In genomic region chr13:97091202-97091601, GRCh38 we compare ENCODE assay signal across 26 cellular contexts.
"Had no signal": no experiment of that assay in that cellular context is flagged by ENCODE, and none has a peak within 500 bp of the region (broad histone marks: within the 10 kb centered on the region; RNA-seq: fewer than 3 reads in every experiment).

No MANE protein-coding gene starts in this region.

- H3K4me3 ChIP-seq: ascending aorta, cardiac muscle cell had no signal

- H3K27ac ChIP-seq: ascending aorta, cardiac muscle cell, VCaP had no signal

- H3K36me3 ChIP-seq: ascending aorta, cardiac muscle cell had no signal

- H3K9me3 ChIP-seq: ascending aorta had no signal

- ATAC-seq: activated CD8-positive, alpha-beta memory T cell treated with anti-CD3 and anti-CD28 coated beads, Interleukin-2, amount 10 ng/mL, durations not matched to agents 7 days and 5 days; activated CD8-positive, alpha-beta T cell treated with anti-CD3 and anti-CD28 coated beads, Interleukin-2, amount 10 ng/mL, durations not matched to agents 7 days and 5 days; activated naive CD8-positive, alpha-beta T cell treated with anti-CD3 and anti-CD28 coated beads, Interleukin-2, amount 50 U/mL, for 24 hours had no signal

- DNase-seq: activated B cell treated with CpG ODN at 0.5 μM for 24 hours; activated CD4-positive, alpha-beta memory T cell treated with anti-CD3 and anti-CD28 coated beads, Interleukin-2, amount 10 ng/mL, durations not matched to agents 7 days and 5 days; activated CD4-positive, alpha-beta T cell treated with anti-CD3 and anti-CD28 coated beads for 4 hours; activated CD4-positive, alpha-beta T cell treated with anti-CD3 and anti-CD28 coated beads, Interleukin-2, amount 10 ng/mL, durations not matched to agents 24 days and 14 days; activated CD4-positive, alpha-beta T cell treated with anti-CD3 and anti-CD28 coated beads, Interleukin-2, amount 50 U/mL, for 1 hour; activated CD4-positive, alpha-beta T cell treated with anti-CD3 and anti-CD28 coated beads, Interleukin-2, amount 50 U/mL, for 4 hours; activated CD4-positive, CD25-positive, alpha-beta regulatory T cell treated with anti-CD3 and anti-CD28 coated beads, Interleukin-2, amount 50 U/mL, for 72 hours; activated CD8-positive, alpha-beta memory T cell treated with anti-CD3 and anti-CD28 coated beads for 24 hours; activated CD8-positive, alpha-beta memory T cell treated with anti-CD3 and anti-CD28 coated beads, Interleukin-2, amount 10 ng/mL, durations not matched to agents 7 days and 5 days; activated CD8-positive, alpha-beta memory T cell treated with anti-CD3 and anti-CD28 coated beads, Interleukin-2, amount 50 U/mL, for 48 hours; activated CD8-positive, alpha-beta T cell treated with anti-CD3 and anti-CD28 coated beads, Interleukin-2, amount 10 ng/mL, durations not matched to agents 7 days and 5 days; activated effector memory CD4-positive, alpha-beta T cell treated with Interleukin-2 at 50 U/mL for 16 hours; activated gamma-delta T cell; activated naive CD4-positive, alpha-beta T cell treated with anti-CD3 and anti-CD28 coated beads, Interleukin-2, amount 10 ng/mL, durations not matched to agents 7 days and 5 days; activated naive CD4-positive, alpha-beta T cell treated with Interleukin-2 at 50 U/mL for 16 hours; activated naive CD8-positive, alpha-beta T cell treated with anti-CD3 and anti-CD28 coated beads, Interleukin-2, amount 10 ng/mL, durations not matched to agents 7 days and 5 days; activated naive CD8-positive, alpha-beta T cell treated with anti-CD3 and anti-CD28 coated beads, Interleukin-2, amount 50 U/mL, for 24 hours; activated T-cell treated with anti-CD3 and anti-CD28 coated beads, Interleukin-2, amount 50 U/mL, for 24 hours; activated T-cell treated with anti-CD3 and anti-CD28 coated beads, Interleukin-2, amount 50 U/mL, for 48 hours; amygdala; anterior cingulate cortex; cerebellar nuclear complex; T-helper 9 cell had no signal

- H3K27me3 ChIP-seq: ascending aorta, cardiac muscle cell had no signal
